27 cellular contexts compared by ENCODE assay signal in the genomic region with DNA sequence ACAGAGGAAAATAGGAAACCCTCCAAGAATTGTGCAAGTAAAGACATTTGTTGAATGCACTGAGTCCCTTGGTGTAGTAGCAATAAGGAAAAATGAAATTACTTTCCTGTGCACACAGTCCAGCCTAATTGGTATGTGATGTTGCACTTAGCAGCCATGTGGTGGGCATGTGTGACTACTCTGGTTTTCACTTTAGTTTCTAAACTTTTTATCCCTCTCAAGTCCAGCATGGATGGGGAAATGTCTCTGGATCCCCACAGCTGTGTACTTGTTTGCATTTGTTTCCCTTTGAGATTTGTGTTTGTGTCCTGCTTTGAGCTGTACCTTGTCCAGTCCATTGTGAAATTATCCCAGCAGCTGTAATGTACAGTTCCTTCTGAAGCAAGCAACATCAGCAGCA.
"Had no signal": no experiment of that assay in that cellular context is flagged by ENCODE, and none has a peak within 500 bp of the region (broad histone marks: within the 10 kb centered on the region; RNA-seq: fewer than 3 reads in every experiment).

No MANE protein-coding gene starts in this region.

- H3K27me3 Mint-ChIP-seq: central memory CD8-positive, alpha-beta T cell; dendritic cell treated with granulocyte-macrophage colony-stimulating factor and Interleukin-4, amounts not matched to agents 40 ng/mL and 50 ng/mL, for 4 days had no signal

- H3K9me3 ChIP-seq: esophagus squamous epithelium, right atrium auricular region, spleen, suprapubic skin, tibial artery, upper lobe of right lung had no signal

- H3K27me3 ChIP-seq: esophagus squamous epithelium, foreskin keratinocyte, right atrium auricular region, spleen, suprapubic skin, tibial artery, upper lobe of right lung had no signal

- FAIRE-seq: bronchial epithelial cell, TTC549 had no signal

- H3K4me3 ChIP-seq: esophagus squamous epithelium, lung, right atrium auricular region, spleen, suprapubic skin, tibial artery, upper lobe of right lung had no signal

- H3K27ac ChIP-seq: foreskin keratinocyte, right atrium auricular region, spleen, suprapubic skin, tibial artery, upper lobe of right lung, VCaP had no signal

- H3K4me1 ChIP-seq: esophagus squamous epithelium, foreskin keratinocyte, spleen, suprapubic skin, tibial artery, upper lobe of right lung had no signal

- H3K36me3 Mint-ChIP-seq: natural killer cell had no signal

- H3K4me1 Mint-ChIP-seq: central memory CD8-positive, alpha-beta T cell; natural killer cell had no signal

- H3K4me3 Mint-ChIP-seq: activated T-cell treated with anti-CD3 and anti-CD28 coated beads, Interleukin-2, amount 50 U/mL, for 72 hours; central memory CD8-positive, alpha-beta T cell; dendritic cell treated with granulocyte-macrophage colony-stimulating factor and Interleukin-4, amounts not matched to agents 40 ng/mL and 50 ng/mL, for 4 days; natural killer cell; T-helper 1 cell treated with Interleukin-12 subunit alpha and Interleukin-12 subunit beta and Interleukin-4 antibody, amounts not matched to agents 30 μg/mL and 1 μg/mL, for 36 hours had no signal

- H3K27ac Mint-ChIP-seq: activated naive CD4-positive, alpha-beta T cell treated with anti-CD3 and anti-CD28 coated beads, Interleukin-2, amount 50 U/mL, for 72 hours; activated T-cell treated with anti-CD3 and anti-CD28 coated beads, Interleukin-2, amount 50 U/mL, for 72 hours; dendritic cell treated with granulocyte-macrophage colony-stimulating factor and Interleukin-4, amounts not matched to agents 40 ng/mL and 50 ng/mL, for 4 days; T-helper 1 cell treated with Interleukin-12 subunit alpha and Interleukin-12 subunit beta and Interleukin-4 antibody, amounts not matched to agents 30 μg/mL and 1 μg/mL, for 36 hours had no signal

- ATAC-seq: activated naive CD4-positive, alpha-beta T cell treated with anti-CD3 and anti-CD28 coated beads, Interleukin-2, amount 50 U/mL, for 72 hours; activated T-cell treated with anti-CD3 and anti-CD28 coated beads, Interleukin-2, amount 50 U/mL, for 72 hours; foreskin keratinocyte; left cardiac atrium; natural killer cell; upper lobe of right lung had no signal

- DNase-seq: activated CD4-positive, alpha-beta T cell treated with anti-CD3 and anti-CD28 coated beads for 4 hours; activated CD4-positive, alpha-beta T cell treated with anti-CD3 and anti-CD28 coated beads, Interleukin-2, amount 50 U/mL, for 4 hours; activated naive CD4-positive, alpha-beta T cell; activated T-cell treated with anti-CD3 and anti-CD28 coated beads for 4 hours; activated T-cell treated with anti-CD3 and anti-CD28 coated beads, Interleukin-2, amount 50 U/mL, for 72 hours; anterior cingulate cortex; esophagus squamous epithelium; foreskin keratinocyte; islet precursor cell; left cardiac atrium; mesendoderm; natural killer cell; spleen; stimulated activated naive CD4-positive, alpha-beta T cell; T-helper 9 cell; tibial artery; upper lobe of right lung had no signal

- H3K9me3 Mint-ChIP-seq: activated naive CD4-positive, alpha-beta T cell treated with anti-CD3 and anti-CD28 coated beads, Interleukin-2, amount 50 U/mL, for 72 hours; activated T-cell treated with anti-CD3 and anti-CD28 coated beads, Interleukin-2, amount 50 U/mL, for 72 hours; central memory CD8-positive, alpha-beta T cell; dendritic cell treated with granulocyte-macrophage colony-stimulating factor and Interleukin-4, amounts not matched to agents 40 ng/mL and 50 ng/mL, for 4 days; natural killer cell; T-helper 1 cell treated with Interleukin-12 subunit alpha and Interleukin-12 subunit beta and Interleukin-4 antibody, amounts not matched to agents 30 μg/mL and 1 μg/mL, for 36 hours had no signal
